ENCODE assay signal across 20 cellular contexts in the genomic region with DNA sequence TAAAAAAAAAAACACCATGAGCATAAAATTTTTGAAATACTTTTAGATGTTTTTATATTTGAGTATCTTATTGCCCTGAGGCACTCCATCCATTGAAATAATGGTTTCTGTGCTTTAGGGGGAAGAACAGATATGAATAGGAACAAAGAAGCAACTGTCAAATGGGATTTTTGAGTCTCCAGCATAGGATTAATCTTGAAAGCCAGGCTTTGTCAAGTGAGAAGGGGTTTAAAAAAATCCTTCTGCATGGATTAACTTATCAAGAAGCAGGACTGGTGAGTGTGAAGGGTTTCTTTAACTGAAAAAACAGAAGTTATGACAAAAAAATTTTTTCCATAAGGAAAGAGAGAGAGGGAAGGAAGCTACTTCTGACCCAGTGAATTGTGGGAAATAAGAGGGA. TPM values are rescaled to one million over a fixed set of nuclear protein-coding genes. Genes with fewer than 3 reads are reported as not detected.
DNase-seq lines count a peak whose midpoint lies in the region; ATAC-seq and TF ChIP-seq lines count a peak whose summit lies in the region.
"Had no signal": no experiment of that assay in that cellular context is flagged by ENCODE, and none has a peak within 500 bp of the region (broad histone marks: within the 10 kb centered on the region; RNA-seq: fewer than 3 reads in every experiment).

No MANE protein-coding gene starts in this region.

- no peaks in the 10 kb centered on the region for H3K36me3 ChIP-seq in Caco-2 (ENCODE audit: control insufficient read depth, insufficient read depth, low read length)
- H3K36me3 ChIP-seq in OCI-LY7 (ENCODE audit: insufficient read depth, low read length): no peaks in the 10 kb centered on the region
- H3K36me3 ChIP-seq: BLaER1 treated with 17β-estradiol and CSF1 and Interleukin-3, amounts not matched to agents 10 nM and 100 nM had no signal

- POLR2A ChIA-PET in Caco-2 (lab: Charles Lee): no interaction called here
- POLR2A ChIA-PET in OCI-LY7 (lab: Charles Lee): interaction anchor here (1.6 kb wide), 1 partner anchor 11 kb away, joined by 3 read pairs; no protein-coding TSS in a partner anchor

- DNase-seq in COLO829 (ENCODE audit: low spot score): peak; percentile 85
- DNase-seq in Caco-2: no peak
- DNase-seq in RPMI7951 (ENCODE audit: low read depth): peak; percentile 21
- DNase-seq in epidermal melanocyte (ENCODE audit: insufficient read length, low spot score): peak; percentile 49
- DNase-seq in OCI-LY7 (ENCODE audit: low spot score): no peak
- DNase-seq in activated CD8-positive, alpha-beta memory T cell treated with anti-CD3 and anti-CD28 coated beads, Interleukin-2, amount 50 U/mL, for 4 hours: no peak
- DNase-seq: 8988T; ACHN; AML-193; Calu3; CD4-positive, alpha-beta T cell; CD8-positive, alpha-beta T cell; COR-L47; DMS79 treated with DMSO at 0.1 percent for 48 hours; GF-D8 had no signal

- H3K4me1 ChIP-seq in Caco-2 (peaks cover 19% of the 10 kb centered on the region), OCI-LY7 (ENCODE audit: insufficient read depth, low read length, poor library complexity, severe bottlenecking) (no peaks in the 10 kb centered on the region)
- H3K4me1 ChIP-seq: BLaER1 treated with 17β-estradiol and CSF1 and Interleukin-3, amounts not matched to agents 10 nM and 100 nM had no signal

- H3K27me3 ChIP-seq in Caco-2 (replicated peaks; ENCODE audit: control insufficient read depth, insufficient read depth, low read length): no peaks in the 10 kb centered on the region
- H3K27me3 ChIP-seq: BLaER1 treated with 17β-estradiol and CSF1 and Interleukin-3, amounts not matched to agents 10 nM and 100 nM had no signal

- TF ChIP-seq CTCF in Caco-2 (IDR thresholded peaks at IDR 0.05; ENCODE audit: insufficient read depth in 1 of 2, low read depth in 1 of 2, low read length in 1 of 2, severe bottlenecking in 1 of 2, unreplicated experiment in 1 of 2) (no peak), OCI-LY7 (conservative IDR thresholded peaks at IDR 0.05; ENCODE audit: low read length) (no peak)

- H3K4me3 Mint-ChIP-seq in Caco-2 (ENCODE audit: unreplicated experiment): no peak overlapping the region
- H3K4me3 Mint-ChIP-seq: B cell; CD4-positive, alpha-beta T cell; CD8-positive, alpha-beta T cell had no signal

- no peak overlapping the region for H2AFZ ChIP-seq in OCI-LY7 (ENCODE audit: low read length)

- H3K27ac Mint-ChIP-seq in Caco-2 (ENCODE audit: unreplicated experiment): peak overlapping the region; percentile 55
- H3K27ac Mint-ChIP-seq: B cell; CD4-positive, alpha-beta T cell; CD8-positive, alpha-beta T cell had no signal

- H3K9me3 Mint-ChIP-seq in Caco-2 (ENCODE audit: unreplicated experiment): no peaks in the 10 kb centered on the region
- H3K9me3 Mint-ChIP-seq: CD4-positive, alpha-beta T cell; CD8-positive, alpha-beta T cell had no signal

- intact Hi-C loops in Caco-2 (cut with micrococcal nuclease; ENCODE audit: unreplicated experiment): no loop called here
- intact Hi-C loops in OCI-LY7 (cut with micrococcal nuclease; ENCODE audit: unreplicated experiment): no loop called here

- no peaks in the 10 kb centered on the region for H3K9me2 ChIP-seq in OCI-LY7 (ENCODE audit: insufficient read depth, low read length)

- CTCF ChIA-PET in Caco-2 (lab: Charles Lee): no interaction called here
- CTCF ChIA-PET in OCI-LY7 (lab: Charles Lee; ENCODE audit: unreplicated experiment): no interaction called here

- H3K9me3 ChIP-seq in Caco-2 (no peaks in the 10 kb centered on the region), OCI-LY7 (ENCODE audit: low read length) (0 out of 2 replicates have a peak, but pooled peaks cover 9% of the 10 kb centered on the region)

- H3K4me1 Mint-ChIP-seq in Caco-2 (ENCODE audit: low read depth, unreplicated experiment): peaks cover 13% of the 10 kb centered on the region
- H3K4me1 Mint-ChIP-seq: B cell had no signal

- no TSS peak for BruUV-seq in Caco-2 (replicated peaks; lab: Mats Ljungman, UMichigan)
- BruUV-seq in OCI-LY7 (replicated peaks; lab: Mats Ljungman, UMichigan): no TSS peak

- H4K20me1 ChIP-seq in OCI-LY7 (ENCODE audit: insufficient read depth, low read length): no peaks in the 10 kb centered on the region
- H4K20me1 ChIP-seq: BLaER1 treated with 17β-estradiol and CSF1 and Interleukin-3, amounts not matched to agents 10 nM and 100 nM had no signal

- ATAC-seq in GM18870 (IDR thresholded peaks at IDR 0.05; ENCODE audit: unreplicated experiment) (no peak), GM21390 (IDR thresholded peaks at IDR 0.05; ENCODE audit: unreplicated experiment) (no peak)
- ATAC-seq: CD8-positive, alpha-beta T cell had no signal

- peaks cover 7% of the 10 kb centered on the region for H3K36me3 Mint-ChIP-seq in Caco-2 (ENCODE audit: insufficient read depth, unreplicated experiment)
- H3K36me3 Mint-ChIP-seq: CD8-positive, alpha-beta T cell had no signal

- no peaks in the 10 kb centered on the region for H3K27me3 Mint-ChIP-seq in Caco-2 (ENCODE audit: insufficient read depth, unreplicated experiment)

- H3K4me2 ChIP-seq in OCI-LY7 (ENCODE audit: low read length): no peak overlapping the region
- H3K4me2 ChIP-seq: BLaER1 treated with 17β-estradiol and CSF1 and Interleukin-3, amounts not matched to agents 10 nM and 100 nM had no signal

- no peak overlapping the region for H3K27ac ChIP-seq in OCI-LY7 (ENCODE audit: low read depth, low read length, poor library complexity, severe bottlenecking)
- H3K27ac ChIP-seq: BLaER1 treated with 17β-estradiol and CSF1 and Interleukin-3, amounts not matched to agents 10 nM and 100 nM; C4-2B had no signal

- no peaks in the 10 kb centered on the region for H3K79me2 ChIP-seq in OCI-LY7 (ENCODE audit: insufficient read depth, low read depth, low read length)

- H3K4me3 ChIP-seq in Caco-2 (ENCODE audit: low read depth, low read length) (no peak overlapping the region), OCI-LY7 (ENCODE audit: low read depth, low read length, poor library complexity, severe bottlenecking) (no peak overlapping the region)
- H3K4me3 ChIP-seq: BLaER1 treated with 17β-estradiol and CSF1 and Interleukin-3, amounts not matched to agents 10 nM and 100 nM had no signal

RNA-seq across cellular contexts. Expression of a gene that starts 7.6 kb away (rescaled TPM):
- 27.9 and 28.7 TPM in 2 replicates for total RNA-seq in Caco-2 (2022)
- total RNA-seq in RPMI7951 (2014; rRNA removed; shearing (Covaris generic)): 6.2 and 10.3 TPM in 2 replicates
- total RNA-seq in OCI-LY7 (2014; rRNA removed; shearing (Covaris generic)): 9.0 and 11.4 TPM in 2 replicates
- total RNA-seq in OCI-LY7 (2022): 13.8 and 16.5 TPM in 2 replicates

RNA-seq across cellular contexts. Expression of a gene that starts 23.8 kb away (rescaled TPM):
- total RNA-seq in Caco-2 (2022) (39.3 and 42.8 TPM in 2 replicates), OCI-LY7 (2022) (8.7 TPM in 2 replicates)
- 96.4 and 120 TPM in 2 replicates for total RNA-seq in RPMI7951 (2014; rRNA removed; shearing (Covaris generic))
- 4.7 and 9.0 TPM in 2 replicates for total RNA-seq in OCI-LY7 (2014; rRNA removed; shearing (Covaris generic))

Comparison
In these comparisons a context has a peak if more than half of its experiments do, and no peak if none do; other contexts are left out.
1. DNase-seq: peak in COLO829 (single experiment), RPMI7951 (single experiment) and epidermal melanocyte (single experiment); none in Caco-2 (0 of 2), OCI-LY7 (single experiment) and activated CD8-positive, alpha-beta memory T cell treated with anti-CD3 and anti-CD28 coated beads, Interleukin-2, amount 50 U/mL, for 4 hours (single experiment).